Comparison of ENCODE assay signal across 4 cellular contexts in genomic region chr2:122749347-122749850, GRCh38.
TF ChIP-seq lines count a peak whose summit lies in the region.

No MANE protein-coding gene starts in this region.

TF ChIP-seq in SK-N-SH treated with all-trans-retinoic acid at 6 μM for 48 hours, 23 proteins besides CTCF, POLR2A, EP300 and RAD21 (continued from another document and continues in another):
- TF ChIP-seq TSHZ2 (CRISPR knock-in tag; IDR thresholded peaks at IDR 0.05), result 0 out of 2 replicates have a peak, but pooled peaks have one; percentile 36
- TF ChIP-seq CSDC2 (CRISPR knock-in tag; IDR thresholded peaks at IDR 0.05), result no peak
- no peak for TF ChIP-seq ZFP30 (CRISPR knock-in tag; IDR thresholded peaks at IDR 0.05)
- no peak for TF ChIP-seq TOX (CRISPR knock-in tag; IDR thresholded peaks at IDR 0.05; ENCODE audit: borderline replicate concordance)
- TF ChIP-seq CSRNP3 (CRISPR knock-in tag; IDR thresholded peaks at IDR 0.05), result no peak
- peak; percentile 59 for TF ChIP-seq TCF4 (CRISPR knock-in tag; IDR thresholded peaks at IDR 0.05; ENCODE audit: borderline replicate concordance)
- TF ChIP-seq ZNF565 (CRISPR knock-in tag; conservative IDR thresholded peaks at IDR 0.05; ENCODE audit: low read depth), result no peak
- TF ChIP-seq ZC3H10 (CRISPR knock-in tag; IDR thresholded peaks at IDR 0.05), result no peak

TF ChIP-seq in SK-N-SH, 30 proteins besides CTCF, POLR2A, EP300 and RAD21 (continues in another document):
- TF ChIP-seq MAX (IDR thresholded peaks at IDR 0.05; ENCODE audit: low read depth), result no peak
- TF ChIP-seq RXRA (IDR thresholded peaks at IDR 0.05; ENCODE audit: borderline replicate concordance, low read depth), result no peak
- TF ChIP-seq JUND (IDR thresholded peaks at IDR 0.05), result no peak
- no peak for TF ChIP-seq USF2 (IDR thresholded peaks at IDR 0.05; ENCODE audit: borderline replicate concordance, low read depth, low read length)
- no peak for TF ChIP-seq USF1 (IDR thresholded peaks at IDR 0.05; ENCODE audit: borderline replicate concordance, low read depth)
- TF ChIP-seq GABPA (IDR thresholded peaks at IDR 0.05; ENCODE audit: low read depth), result no peak
- TF ChIP-seq PBX3 (IDR thresholded peaks at IDR 0.05), result no peak
- TF ChIP-seq NRF1 (IDR thresholded peaks at IDR 0.05; ENCODE audit: low read depth, low read length), result no peak
- no peak for TF ChIP-seq CHD2 (IDR thresholded peaks at IDR 0.05; ENCODE audit: low read length, partially characterized antibody)
- TF ChIP-seq ELF1 (IDR thresholded peaks at IDR 0.05), result no peak
- no peak for TF ChIP-seq GATA2 (CRISPR knock-in tag; IDR thresholded peaks at IDR 0.05)
- TF ChIP-seq NFIC (IDR thresholded peaks at IDR 0.05; ENCODE audit: borderline replicate concordance), result no peak
- TF ChIP-seq FOXM1 (IDR thresholded peaks at IDR 0.05; ENCODE audit: low read depth), result no peak
- no peak for TF ChIP-seq FOXJ3 (CRISPR knock-in tag; IDR thresholded peaks at IDR 0.05)
- no peak for TF ChIP-seq POLR2AphosphoS5 (IDR thresholded peaks at IDR 0.05; ENCODE audit: low read depth, low read length)
- TF ChIP-seq SIN3A (IDR thresholded peaks at IDR 0.05; ENCODE audit: borderline replicate concordance, low read depth, low read length), result no peak
- TF ChIP-seq TEAD4 (IDR thresholded peaks at IDR 0.05; ENCODE audit: borderline replicate concordance, insufficient read depth), result no peak
- no peak for TF ChIP-seq MEF2A (IDR thresholded peaks at IDR 0.05; ENCODE audit: borderline replicate concordance, low read depth)

TF ChIP-seq in endothelial cell of umbilical vein, 7 proteins besides CTCF, POLR2A, EP300 and RAD21 (continued from another document):
- TF ChIP-seq JUN (IDR thresholded peaks at IDR 0.05; ENCODE audit: borderline replicate concordance, insufficient read depth, insufficient read length, low read depth) (no peak), EZH2 (IDR thresholded peaks at IDR 0.05; ENCODE audit: borderline replicate concordance, low read depth, low read length, severe bottlenecking) (no peak), GATA2 (IDR thresholded peaks at IDR 0.05; ENCODE audit: insufficient read depth, insufficient read length, low read depth, low read length) (no peak), MYC (IDR thresholded peaks at IDR 0.05; ENCODE audit: low read depth, low read length) (no peak), FOS (IDR thresholded peaks at IDR 0.05; ENCODE audit: borderline replicate concordance, insufficient read depth, low read length) (no peak), POLR2AphosphoS5 (IDR thresholded peaks at IDR 0.05; ENCODE audit: insufficient read depth, low read depth, low read length) (no peak)

TF ChIP-seq in neural cell, 6 proteins besides CTCF, POLR2A, EP300 and RAD21:
- TF ChIP-seq REST (IDR thresholded peaks at IDR 0.05; ENCODE audit: borderline replicate concordance) (peak; percentile 19), POLR2AphosphoS5 (IDR thresholded peaks at IDR 0.05) (no peak), EZH2 (IDR thresholded peaks at IDR 0.05; ENCODE audit: borderline replicate concordance, insufficient read depth, low read length, poor library complexity, severe bottlenecking) (no peak), TAF1 (IDR thresholded peaks at IDR 0.05; ENCODE audit: low read depth) (no peak)
